ENCODE assay signal across 15 cellular contexts in genomic region chr11:35005156-35005780, GRCh38.
A peak's percentile ranks its signal among the peaks of the same experiment; 100 is the strongest.
DNase-seq lines count a peak whose midpoint lies in the region; ATAC-seq and TF ChIP-seq lines count a peak whose summit lies in the region.
"Had no signal": no experiment of that assay in that cellular context is flagged by ENCODE, and none has a peak within 500 bp of the region (broad histone marks: within the 10 kb centered on the region; RNA-seq: fewer than 3 reads in every experiment).

No MANE protein-coding gene starts in this region.

- H3K9me3 ChIP-seq in PC-3 (ENCODE audit: low read length) (no peaks in the 10 kb centered on the region), psoas muscle (no peaks in the 10 kb centered on the region)
- H3K9me3 ChIP-seq: ovary, thoracic aorta had no signal

- DNase-seq in NCI-H748 (lab: John Stamatoyannopoulos, UW; ENCODE audit: unreplicated experiment) = peak; percentile 21
- no peak for DNase-seq in NCI-H748 treated with DMSO at 0.1 percent for 48 hours (lab: John Stamatoyannopoulos, UW)
- DNase-seq in PC-3 = peak; percentile 73
- peak; percentile 44 for DNase-seq in left kidney (ENCODE audit: low read depth, low spot score)
- DNase-seq in activated gamma-delta T cell (lab: John Stamatoyannopoulos, UW) = no peak
- DNase-seq in Ammon's horn (ENCODE audit: low spot score) = no peak
- no peak for DNase-seq in psoas muscle
- DNase-seq: activated naive CD4-positive, alpha-beta T cell treated with anti-CD3 and anti-CD28 coated beads, Interleukin-2, amount 50 U/mL, for 16 hours; brain microvascular endothelial cell; effector memory CD4-positive, alpha-beta T cell; foreskin fibroblast; ovary; SW 1271 had no signal

- no peaks in the 10 kb centered on the region for H3K79me2 ChIP-seq in PC-3 (ENCODE audit: low read length)

- POLR2A ChIA-PET in PC-3 (lab: Charles Lee; ENCODE audit: unreplicated experiment) = no interaction called here

- TF ChIP-seq CTCF in PC-3 (conservative IDR thresholded peaks at IDR 0.05; ENCODE audit: low read depth, low read length) (no peak), psoas muscle (IDR thresholded peaks at IDR 0.05) (no peak)

- no peak overlapping the region for H2AFZ ChIP-seq in PC-3 (ENCODE audit: low read length)

- H3K4me3 ChIP-seq in PC-3 (ENCODE audit: low read length) (no peak overlapping the region), urinary bladder (ENCODE audit: low read depth, low read length) (no peak overlapping the region), psoas muscle (no peak overlapping the region)
- H3K4me3 ChIP-seq: ovary, thoracic aorta had no signal

- H3K4me1 ChIP-seq in PC-3 (ENCODE audit: insufficient read depth, low read length) = peaks cover 60% of the 10 kb centered on the region
- H3K4me1 ChIP-seq in urinary bladder (ENCODE audit: insufficient read depth) = no peaks in the 10 kb centered on the region
- H3K4me1 ChIP-seq in psoas muscle = peaks cover 20% of the 10 kb centered on the region

- H3K9me2 ChIP-seq in PC-3 (replicated peaks; ENCODE audit: low read length) = no peaks in the 10 kb centered on the region

- H3F3A ChIP-seq in PC-3 (ENCODE audit: low read length, unreplicated experiment) = peaks cover 7% of the 10 kb centered on the region

- CTCF ChIA-PET in PC-3 (lab: Charles Lee) = interaction anchor here (0.5 kb wide), 1 partner anchor 508 kb away, joined by 3 read pairs; no protein-coding TSS in a partner anchor

- peak overlapping the region; percentile 42 for H3K4me2 ChIP-seq in PC-3 (ENCODE audit: low read length)

- no TSS peak for BruUV-seq in PC-3 (replicated peaks; lab: Mats Ljungman, UMichigan)

- 92% methylated on average over 4 of the region's 4 CpGs for WGBS in urinary bladder
- whole genome bisulfite sequencing in psoas muscle, 3 donors = 81 to 86% (median 82%) methylated on average over 4 of the region's 4 CpGs

- no peaks in the 10 kb centered on the region for H4K20me1 ChIP-seq in PC-3 (ENCODE audit: low read length)

- H3K27ac ChIP-seq in PC-3 (ENCODE audit: low read length) (peak overlapping the region; percentile 83), urinary bladder (ENCODE audit: low read depth) (peak overlapping the region; percentile 26), psoas muscle (no peak overlapping the region)
- H3K27ac ChIP-seq: brain microvascular endothelial cell, ovary, thoracic aorta had no signal

- H3K27me3 ChIP-seq in PC-3 (ENCODE audit: low read length) (no peaks in the 10 kb centered on the region), psoas muscle (ENCODE audit: insufficient read depth in 3 of 3, low read length in 2 of 3) (no peaks in the 10 kb centered on the region)
- H3K27me3 ChIP-seq: brain microvascular endothelial cell, ovary had no signal

- intact Hi-C loops in PC-3 (cut with micrococcal nuclease) (loop anchor here (10.0 kb wide), 1 partner anchor 230 kb away; no protein-coding TSS in a partner anchor), psoas muscle (cut with DNase I) (loop anchor here in 1 of 2 donors (10.0 kb wide), 1 partner anchor 380 kb away; no protein-coding TSS in a partner anchor)

- H3K9ac ChIP-seq in PC-3 (ENCODE audit: low read length) = peak overlapping the region; percentile 34; the same call in 1 of the 2 replicates

- no peak for ATAC-seq in PC-3
- ATAC-seq in psoas muscle = no peak

- H3K36me3 ChIP-seq in PC-3 (ENCODE audit: low read depth, low read length) = no peaks in the 10 kb centered on the region
- no peaks in the 10 kb centered on the region for H3K36me3 ChIP-seq in urinary bladder (ENCODE audit: insufficient read depth)
- no peaks in the 10 kb centered on the region for H3K36me3 ChIP-seq in psoas muscle (ENCODE audit: insufficient read depth in 1 of 2, low read depth in 1 of 2)
- H3K36me3 ChIP-seq: brain microvascular endothelial cell, ovary, thoracic aorta had no signal

Comparison
In these comparisons a context has a peak if more than half of its experiments do, and no peak if none do; other contexts are left out.
1. DNase-seq: peak in NCI-H748 (single experiment), PC-3 (single experiment) and left kidney (single experiment); none in NCI-H748 treated with DMSO at 0.1 percent for 48 hours (single experiment), activated gamma-delta T cell (single experiment), Ammon's horn (single experiment) and psoas muscle (0 of 2).